Comparison of ENCODE assay signal across 14 cellular contexts in the genomic region with DNA sequence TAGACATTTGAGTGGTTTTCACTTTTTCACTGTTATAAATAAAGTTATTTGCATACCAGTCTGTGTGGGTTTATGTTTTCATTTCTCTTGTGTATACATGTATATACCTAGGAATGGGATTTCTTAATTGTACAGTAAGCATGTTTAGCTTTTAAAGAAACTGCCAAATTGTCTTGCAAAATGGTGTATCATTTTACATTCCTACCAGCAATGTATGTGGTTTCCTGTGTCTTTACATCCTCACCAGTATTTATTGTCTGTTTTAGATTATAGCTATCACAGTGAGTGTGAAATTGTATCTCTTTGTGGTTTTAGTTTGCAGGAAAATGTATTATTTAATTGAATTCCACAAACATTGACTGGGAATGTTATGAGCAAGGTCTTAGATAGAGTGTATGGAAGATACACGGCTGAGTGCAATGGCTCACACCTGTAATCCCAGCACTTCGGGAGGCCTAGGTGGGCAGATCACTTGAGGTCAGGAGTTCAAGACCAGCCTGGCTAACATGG. TPM values are rescaled to one million over a fixed set of nuclear protein-coding genes. Genes with fewer than 3 reads are reported as not detected.
DNase-seq lines count a peak whose midpoint lies in the region; ATAC-seq and TF ChIP-seq lines count a peak whose summit lies in the region.
"Had no signal": no experiment of that assay in that cellular context is flagged by ENCODE, and none has a peak within 500 bp of the region (broad histone marks: within the 10 kb centered on the region; RNA-seq: fewer than 3 reads in every experiment).

No MANE protein-coding gene starts in this region.

- no peak for TF ChIP-seq CTCF in CD8-positive, alpha-beta T cell (IDR thresholded peaks at IDR 0.05)
- no peak for TF ChIP-seq CTCF in foreskin fibroblast (IDR thresholded peaks at IDR 0.05; ENCODE audit: low read depth, low read length)

- H3K4me1 Mint-ChIP-seq in CD8-positive, alpha-beta T cell (ENCODE audit: low read depth) = peaks cover 52% of the 10 kb centered on the region
- peaks cover 43% of the 10 kb centered on the region for H3K4me1 Mint-ChIP-seq in activated naive CD8-positive, alpha-beta T cell treated with anti-CD3 and anti-CD28 coated beads for 36 hours

- POLR2A ChIA-PET in CD8-positive, alpha-beta T cell (lab: Charles Lee) = interaction anchor here (0.7 kb wide), 1 partner anchor 69 kb away, joined by 6 read pairs; no protein-coding TSS in a partner anchor

- no peak for ATAC-seq in CD8-positive, alpha-beta T cell
- ATAC-seq in HG03175 (IDR thresholded peaks at IDR 0.05; ENCODE audit: unreplicated experiment) (no peak), HG03159 (IDR thresholded peaks at IDR 0.05; ENCODE audit: unreplicated experiment) (no peak)
- ATAC-seq: HepG2, Panc1 had no signal

- no peaks in the 10 kb centered on the region for H3K9me3 ChIP-seq in CD8-positive, alpha-beta T cell (ENCODE audit: low read length)

- H3K27me3 Mint-ChIP-seq in CD8-positive, alpha-beta T cell (ENCODE audit: low read depth) = no peaks in the 10 kb centered on the region
- H3K27me3 Mint-ChIP-seq in activated naive CD8-positive, alpha-beta T cell treated with anti-CD3 and anti-CD28 coated beads for 36 hours = no peaks in the 10 kb centered on the region
- H3K27me3 Mint-ChIP-seq: activated CD4-positive, alpha-beta T cell treated with anti-CD3 and anti-CD28 coated beads, Interleukin-2, amount 10 ng/mL, durations not matched to agents 7 days and 5 days; memory B cell had no signal

- H3K27me3 ChIP-seq in CD8-positive, alpha-beta T cell (ENCODE audit: insufficient read depth, low read length) = no peaks in the 10 kb centered on the region

- H3K4me3 Mint-ChIP-seq in CD8-positive, alpha-beta T cell = no peak overlapping the region
- no peak overlapping the region for H3K4me3 Mint-ChIP-seq in activated naive CD8-positive, alpha-beta T cell treated with anti-CD3 and anti-CD28 coated beads for 36 hours
- H3K4me3 Mint-ChIP-seq: activated CD4-positive, alpha-beta T cell treated with anti-CD3 and anti-CD28 coated beads, Interleukin-2, amount 10 ng/mL, durations not matched to agents 7 days and 5 days; memory B cell had no signal

- intact Hi-C loops in CD8-positive, alpha-beta T cell (cut with DNase I, micrococcal nuclease) = loop anchor here in 1 of 2 experiments (10.0 kb wide), 1 partner anchor 143 kb away; no protein-coding TSS in a partner anchor

- no peaks in the 10 kb centered on the region for H3K9me3 Mint-ChIP-seq in CD8-positive, alpha-beta T cell
- no peaks in the 10 kb centered on the region for H3K9me3 Mint-ChIP-seq in activated naive CD8-positive, alpha-beta T cell treated with anti-CD3 and anti-CD28 coated beads for 36 hours
- H3K9me3 Mint-ChIP-seq: activated CD4-positive, alpha-beta T cell treated with anti-CD3 and anti-CD28 coated beads, Interleukin-2, amount 10 ng/mL, durations not matched to agents 7 days and 5 days; memory B cell had no signal

- H3K4me3 ChIP-seq in CD8-positive, alpha-beta T cell (ENCODE audit: low read depth, low read length) = no peak overlapping the region
- H3K4me3 ChIP-seq in Jurkat, Clone E6-1 (ENCODE audit: low read length) = no peak overlapping the region
- no peak overlapping the region for H3K4me3 ChIP-seq in foreskin fibroblast (ENCODE audit: low read depth in 1 of 2, low read length in 2 of 2)
- H3K4me3 ChIP-seq: coronary artery had no signal

- H3K36me3 ChIP-seq in CD8-positive, alpha-beta T cell (ENCODE audit: insufficient read depth, low read length) = no peaks in the 10 kb centered on the region

- no peak overlapping the region for H3K27ac ChIP-seq in CD8-positive, alpha-beta T cell (ENCODE audit: low read depth, low read length)

- H3K4me1 ChIP-seq in CD8-positive, alpha-beta T cell (ENCODE audit: insufficient read depth, low read length) = peaks cover 18% of the 10 kb centered on the region

- no peak for DNase-seq in CD8-positive, alpha-beta T cell
- DNase-seq in Jurkat, Clone E6-1 (ENCODE audit: low read depth, low spot score) = peak; percentile 49
- DNase-seq in activated naive CD8-positive, alpha-beta T cell treated with anti-CD3 and anti-CD28 coated beads for 36 hours = no peak
- DNase-seq in foreskin fibroblast (peak; percentile 24 to 37), hepatic stellate cell (ENCODE audit: low spot score) (no peak)
- DNase-seq: activated CD4-positive, alpha-beta T cell treated with anti-CD3 and anti-CD28 coated beads, Interleukin-2, amount 10 ng/mL, durations not matched to agents 7 days and 5 days; activated gamma-delta T cell treated with Interleukin-2 at 50 U/mL for 16 hours; NCI-H524 had no signal

- CTCF ChIA-PET in CD8-positive, alpha-beta T cell (lab: Charles Lee) = interaction anchor here (0.6 to 20.6 kb wide), 7 partner anchors 13 to 163 kb away, joined by 3 to 622 read pairs (median 5); a partner anchor contains a TSS

- peak overlapping the region; percentile 74 for H3K27ac Mint-ChIP-seq in CD8-positive, alpha-beta T cell
- H3K27ac Mint-ChIP-seq in activated naive CD8-positive, alpha-beta T cell treated with anti-CD3 and anti-CD28 coated beads for 36 hours = peak overlapping the region; percentile 44
- H3K27ac Mint-ChIP-seq: activated CD4-positive, alpha-beta T cell treated with anti-CD3 and anti-CD28 coated beads, Interleukin-2, amount 10 ng/mL, durations not matched to agents 7 days and 5 days; memory B cell had no signal

- H3K36me3 Mint-ChIP-seq in CD8-positive, alpha-beta T cell = peaks cover 43% of the 10 kb centered on the region
- H3K36me3 Mint-ChIP-seq in activated naive CD8-positive, alpha-beta T cell treated with anti-CD3 and anti-CD28 coated beads for 36 hours = peaks cover 16% of the 10 kb centered on the region

RNA-seq across cellular contexts. Expression of a gene that starts 57.3 kb away (rescaled TPM):
- 100 to 1,000 TPM; 184 to 193 TPM for total RNA-seq in CD8-positive, alpha-beta T cell
- polyA plus RNA-seq in Jurkat, Clone E6-1 (2012; ENCODE audit: insufficient read depth, insufficient read length) = 244 TPM
- 100 to 1,000 TPM; 114 to 130 TPM for total RNA-seq in activated naive CD8-positive, alpha-beta T cell treated with anti-CD3 and anti-CD28 coated beads for 36 hours

Comparison
In these comparisons a context has a peak if more than half of its experiments do, and no peak if none do; other contexts are left out.
1. DNase-seq: peak in Jurkat, Clone E6-1 (single experiment) and foreskin fibroblast (2 of 2); none in CD8-positive, alpha-beta T cell (0 of 7), activated naive CD8-positive, alpha-beta T cell treated with anti-CD3 and anti-CD28 coated beads for 36 hours (single experiment) and hepatic stellate cell (single experiment).